In the genomic region with DNA sequence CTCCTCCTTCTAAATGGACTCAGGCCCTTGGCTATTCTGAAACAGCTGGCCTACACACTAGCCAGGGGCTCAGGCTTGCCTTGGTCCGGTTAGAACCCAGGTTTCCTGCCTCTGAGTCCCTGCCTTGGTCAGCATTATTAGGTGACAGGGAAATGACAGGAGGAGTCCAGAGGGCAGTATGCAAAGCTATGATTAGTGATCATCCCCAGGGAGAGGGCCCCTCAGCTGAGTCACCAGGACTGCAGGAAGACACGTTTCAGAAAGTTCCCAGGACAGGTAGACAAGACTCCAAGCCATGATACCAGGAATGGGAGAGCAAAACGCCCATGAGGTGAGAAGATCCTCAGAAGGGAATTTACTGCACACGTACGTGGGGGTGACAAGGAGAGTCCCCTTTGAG, we compare ENCODE assay signal across 8 cellular contexts.
"Had no signal": no experiment of that assay in that cellular context is flagged by ENCODE, and none has a peak within 500 bp of the region (broad histone marks: within the 10 kb centered on the region; RNA-seq: fewer than 3 reads in every experiment).

No MANE protein-coding gene starts in this region.

- H3K27me3 Mint-ChIP-seq: IgD-negative memory B cell had no signal

- H3K4me3 ChIP-seq: K562 had no signal

- FAIRE-seq: HepG2, HTR-8/SVneo, K562 had no signal

- H3K27ac Mint-ChIP-seq: IgD-negative memory B cell had no signal

- H3K27ac ChIP-seq: HL-60 had no signal

- H3K4me1 Mint-ChIP-seq: IgD-negative memory B cell had no signal

- H3K4me3 Mint-ChIP-seq: IgD-negative memory B cell had no signal

- DNase-seq: IMR-90, KBM-7, KG1 had no signal

- ATAC-seq: HepG2, K562 had no signal
